ENCODE assay signal across 10 cellular contexts in the genomic region with DNA sequence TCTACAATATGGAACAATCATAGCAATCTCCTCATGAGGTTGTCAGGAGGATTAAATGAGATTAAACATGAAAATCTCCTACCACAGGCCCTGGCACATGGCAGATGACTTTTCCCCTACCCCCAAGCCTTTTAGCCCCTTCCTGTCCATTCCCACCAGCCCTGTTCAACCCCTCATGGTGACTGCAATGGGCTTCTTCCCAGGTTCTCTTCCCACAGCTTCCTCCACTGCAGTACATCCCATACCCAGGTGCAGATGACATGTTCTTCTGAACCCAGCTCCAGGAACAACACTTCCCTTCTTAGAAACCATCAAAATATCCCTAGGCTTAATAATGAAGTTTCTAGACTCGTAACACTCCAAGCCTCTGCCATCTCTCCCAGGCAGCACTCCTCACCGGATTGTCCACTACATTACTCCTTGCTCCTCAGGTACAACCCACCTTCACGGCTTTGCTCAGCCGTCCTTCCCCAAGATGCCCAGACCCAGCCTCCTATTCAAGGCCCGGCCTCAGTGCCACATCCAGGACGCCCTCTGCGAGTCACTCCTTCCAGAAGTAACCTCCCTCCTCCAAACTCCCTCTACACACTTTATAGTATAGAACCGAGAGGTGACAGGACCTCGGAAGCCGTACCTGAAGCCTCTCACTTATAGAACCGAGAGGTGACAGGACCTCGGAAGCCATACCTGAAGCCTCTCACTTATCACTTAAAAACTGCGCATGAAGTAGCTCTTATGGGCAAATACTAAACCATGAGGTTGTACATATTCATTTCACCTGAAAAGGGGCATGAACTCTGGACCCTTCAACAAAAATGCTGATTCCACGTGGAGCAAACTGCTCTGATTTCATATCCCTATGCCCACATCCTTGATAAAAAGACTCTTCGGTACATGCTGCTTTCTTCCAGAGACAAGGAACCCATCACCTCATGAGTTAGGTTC. TPM values are rescaled to one million over a fixed set of nuclear protein-coding genes. Genes with fewer than 3 reads are reported as not detected.
DNase-seq lines count a peak whose midpoint lies in the region; ATAC-seq and TF ChIP-seq lines count a peak whose summit lies in the region.
"Had no signal": no experiment of that assay in that cellular context is flagged by ENCODE, and none has a peak within 500 bp of the region (broad histone marks: within the 10 kb centered on the region; RNA-seq: fewer than 3 reads in every experiment).

No MANE protein-coding gene starts in this region.

- POLR2A ChIA-PET in CD4-positive, alpha-beta T cell (lab: Charles Lee): no interaction called here

- H3K4me3 Mint-ChIP-seq in CD4-positive, alpha-beta T cell: peak overlapping the region; percentile 89
- H3K4me3 Mint-ChIP-seq in natural killer cell treated with Interleukin-12 subunit alpha and Interleukin-12 subunit beta and Interleukin-15 and Interleukin-18, amount 100 ng/mL, for 72 hours: peak overlapping the region; percentile 98

- CTCF ChIA-PET in CD4-positive, alpha-beta T cell (lab: Charles Lee): no interaction called here

- no peaks in the 10 kb centered on the region for H3K36me3 ChIP-seq in Loucy (ENCODE audit: insufficient read depth, low read length)
- H3K36me3 ChIP-seq in adipocyte (ENCODE audit: control insufficient read depth, insufficient read depth, low read length, severe bottlenecking): no peaks in the 10 kb centered on the region

- TF ChIP-seq CTCF in CD4-positive, alpha-beta T cell (IDR thresholded peaks at IDR 0.05): no peak
- no peak for TF ChIP-seq CTCF in Loucy (conservative IDR thresholded peaks at IDR 0.05; ENCODE audit: low read length)

- H3K27me3 ChIP-seq in CD4-positive, alpha-beta T cell (ENCODE audit: control insufficient read depth, insufficient read depth, low read length): no peaks in the 10 kb centered on the region
- no peaks in the 10 kb centered on the region for H3K27me3 ChIP-seq in Loucy (ENCODE audit: insufficient read depth, low read length, poor library complexity, severe bottlenecking)
- no peaks in the 10 kb centered on the region for H3K27me3 ChIP-seq in adipocyte (replicated peaks; ENCODE audit: control insufficient read depth, insufficient read depth, low read length)
- H3K27me3 ChIP-seq: testis had no signal

- no peaks in the 10 kb centered on the region for H3K27me3 Mint-ChIP-seq in CD4-positive, alpha-beta T cell
- no peaks in the 10 kb centered on the region for H3K27me3 Mint-ChIP-seq in natural killer cell treated with Interleukin-12 subunit alpha and Interleukin-12 subunit beta and Interleukin-15 and Interleukin-18, amount 100 ng/mL, for 72 hours

- H3K9ac ChIP-seq in Loucy (ENCODE audit: low read depth, low read length, poor library complexity, severe bottlenecking) (peak overlapping the region; percentile 80), adipocyte (ENCODE audit: low read length) (peak overlapping the region; percentile 85)

- H3K79me2 ChIP-seq in Loucy (ENCODE audit: insufficient read depth, low read length): peaks cover 47% of the 10 kb centered on the region

- H3K9me2 ChIP-seq in Loucy (replicated peaks; ENCODE audit: low read depth, low read length): no peaks in the 10 kb centered on the region

- H3K4me3 ChIP-seq in Loucy (ENCODE audit: low read length, poor library complexity, severe bottlenecking) (peak overlapping the region; percentile 96), adipocyte (ENCODE audit: low read length) (peak overlapping the region; percentile 79)
- H3K4me3 ChIP-seq: smooth muscle cell had no signal

- peak overlapping the region; percentile 92 for H3K27ac Mint-ChIP-seq in CD4-positive, alpha-beta T cell
- peak overlapping the region in 1 of 2 donors; percentile 99 for H3K27ac Mint-ChIP-seq in natural killer cell treated with Interleukin-12 subunit alpha and Interleukin-12 subunit beta and Interleukin-15 and Interleukin-18, amount 100 ng/mL, for 72 hours

- H3K4me1 ChIP-seq in Loucy (ENCODE audit: insufficient read depth, low read length, poor library complexity, severe bottlenecking) (peaks cover 42% of the 10 kb centered on the region), adipocyte (ENCODE audit: control insufficient read depth, insufficient read depth, low read length) (peaks cover 19% of the 10 kb centered on the region)

- H2AFZ ChIP-seq in Loucy (ENCODE audit: low read length): peak overlapping the region; percentile 95

- peak overlapping the region; percentile 92 for H3K27ac ChIP-seq in CD4-positive, alpha-beta T cell (ENCODE audit: low read depth, low read length)

- 0 out of 2 replicates have a peak, but pooled peaks cover 4% of the 10 kb centered on the region for H3F3A ChIP-seq in Loucy (ENCODE audit: low read depth)

- H3K4me1 Mint-ChIP-seq in CD4-positive, alpha-beta T cell (ENCODE audit: low read depth): peaks cover 78% of the 10 kb centered on the region
- peaks cover 63 to 64% of the 10 kb centered on the region in 2 donors for H3K4me1 Mint-ChIP-seq in natural killer cell treated with Interleukin-12 subunit alpha and Interleukin-12 subunit beta and Interleukin-15 and Interleukin-18, amount 100 ng/mL, for 72 hours (ENCODE audit: low read depth in 2 of 2)

- no peaks in the 10 kb centered on the region for H3K9me3 ChIP-seq in CD4-positive, alpha-beta T cell (ENCODE audit: control insufficient read depth, low read length)
- H3K9me3 ChIP-seq in Loucy (ENCODE audit: insufficient read depth, low read depth, low read length): no peaks in the 10 kb centered on the region
- no peaks in the 10 kb centered on the region for H3K9me3 ChIP-seq in adipocyte (ENCODE audit: control insufficient read depth, low read length)
- H3K9me3 ChIP-seq: testis had no signal

- no peak for DNase-seq in CD4-positive, alpha-beta T cell
- DNase-seq in adipocyte (ENCODE audit: low read depth): no peak
- DNase-seq in natural killer cell treated with Interleukin-12 subunit alpha and Interleukin-12 subunit beta and Interleukin-15 and Interleukin-18, amount 100 ng/mL, for 72 hours (ENCODE audit: low spot score): peak; percentile 58
- DNase-seq in NCI-H1436 (lab: John Stamatoyannopoulos, UW): no peak
- no peak for DNase-seq in SHP77 (lab: John Stamatoyannopoulos, UW)

- intact Hi-C loops in CD4-positive, alpha-beta T cell (cut with DNase I, micrococcal nuclease): loop anchor here (5.0 to 10.0 kb wide), 7 partner anchors 34 to 1954 kb away; partner anchors contain the start of genes PARP11 (in 1 of the 2) and TIGAR (in 1 of the 2)

- peak overlapping the region; percentile 96 for H3K4me2 ChIP-seq in Loucy (ENCODE audit: low read depth, low read length, poor library complexity, severe bottlenecking)

- H3K9me3 Mint-ChIP-seq in CD4-positive, alpha-beta T cell: no peaks in the 10 kb centered on the region
- no peaks in the 10 kb centered on the region for H3K9me3 Mint-ChIP-seq in natural killer cell treated with Interleukin-12 subunit alpha and Interleukin-12 subunit beta and Interleukin-15 and Interleukin-18, amount 100 ng/mL, for 72 hours

- ATAC-seq in CD4-positive, alpha-beta T cell (ENCODE audit: poor library complexity): no peak
- ATAC-seq in natural killer cell treated with Interleukin-12 subunit alpha and Interleukin-12 subunit beta and Interleukin-15 and Interleukin-18, amount 100 ng/mL, for 72 hours: no peak
- ATAC-seq in GM21526 (IDR thresholded peaks at IDR 0.05; ENCODE audit: low FRiP score, unreplicated experiment) (no peak), HG03095 (IDR thresholded peaks at IDR 0.05; ENCODE audit: unreplicated experiment) (no peak)

- peaks cover 32% of the 10 kb centered on the region for H3K36me3 Mint-ChIP-seq in CD4-positive, alpha-beta T cell (ENCODE audit: low read depth)
- H3K36me3 Mint-ChIP-seq in natural killer cell treated with Interleukin-12 subunit alpha and Interleukin-12 subunit beta and Interleukin-15 and Interleukin-18, amount 100 ng/mL, for 72 hours: peaks cover 30% of the 10 kb centered on the region

- peaks cover 7% of the 10 kb centered on the region for H4K20me1 ChIP-seq in Loucy (ENCODE audit: insufficient read depth, low read length, poor library complexity, severe bottlenecking)

RNA-seq across cellular contexts. Expression of gene CRACR2A, which starts 1.5 kb away (rescaled TPM):
- 10 to 100 TPM; 23.5 to 27.5 TPM for total RNA-seq in CD4-positive, alpha-beta T cell
- total RNA-seq in natural killer cell treated with Interleukin-12 subunit alpha and Interleukin-12 subunit beta and Interleukin-15 and Interleukin-18, amount 100 ng/mL, for 72 hours: 100 to 1,000 TPM; 134 to 139 TPM

Comparison
In these comparisons a context has a peak if more than half of its experiments do, and no peak if none do; other contexts are left out.
1. RNA of gene CRACR2A, which starts 1.5 kb away (total RNA-seq): 134 to 139 TPM in natural killer cell treated with Interleukin-12 subunit alpha and Interleukin-12 subunit beta and Interleukin-15 and Interleukin-18, amount 100 ng/mL, for 72 hours; 23.5 to 27.5 TPM in CD4-positive, alpha-beta T cell; every median in the first group is over 4 times any median in the second.